ENCODE assay signal across 8 cellular contexts in the genomic region with DNA sequence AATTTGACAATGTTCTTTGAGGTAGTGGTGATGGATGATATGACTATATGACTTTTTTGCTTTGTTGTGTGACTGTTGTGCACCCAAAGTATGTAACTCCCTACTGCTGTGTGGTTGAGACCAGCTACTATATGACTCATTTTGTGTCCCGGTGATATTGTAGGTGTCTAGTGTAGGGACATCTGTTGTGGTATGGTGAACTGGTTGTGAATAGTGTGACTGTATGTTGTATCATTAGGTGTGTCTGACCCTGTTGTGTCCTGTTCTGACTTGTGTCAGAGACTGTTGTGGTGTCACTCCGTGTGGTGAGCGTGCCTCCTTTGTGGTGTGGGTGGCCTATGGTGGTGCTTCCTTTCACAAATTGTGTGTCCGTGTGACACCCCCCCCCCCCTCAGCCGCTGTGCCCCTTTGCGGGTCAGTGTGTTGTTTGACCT. TPM values are rescaled to one million over a fixed set of nuclear protein-coding genes. Genes with fewer than 3 reads are reported as not detected.
DNase-seq lines count a peak whose midpoint lies in the region; ATAC-seq lines count a peak whose summit lies in the region.

No MANE protein-coding gene starts in this region.

- peak; percentile 18 for ATAC-seq in HG03135 (IDR thresholded peaks at IDR 0.05; ENCODE audit: unreplicated experiment)
- ATAC-seq in HG03175 (IDR thresholded peaks at IDR 0.05; ENCODE audit: unreplicated experiment): no peak

- peak overlapping the region; percentile 55 for H3K27ac Mint-ChIP-seq in activated T-helper 1 cell treated with anti-CD3 and anti-CD28 coated beads, Interleukin-12 subunit alpha, Interleukin-12 subunit beta, Interleukin-2, Interleukin-4 antibody, amounts not matched to agents 30 ng/mL and 10 ng/mL and 1 ng/mL, durations not matched to agents 14 hours and 24 hours and 36 hours

- H3K4me1 Mint-ChIP-seq in activated T-helper 1 cell treated with anti-CD3 and anti-CD28 coated beads, Interleukin-12 subunit alpha, Interleukin-12 subunit beta, Interleukin-2, Interleukin-4 antibody, amounts not matched to agents 30 ng/mL and 10 ng/mL and 1 ng/mL, durations not matched to agents 14 hours and 24 hours and 36 hours (ENCODE audit: low read depth): peaks cover 41% of the 10 kb centered on the region

- H3K9me3 ChIP-seq in iPS-18c (ENCODE audit: control insufficient read depth, insufficient read depth, low read length): peaks cover 2% of the 10 kb centered on the region

- H3K9me3 Mint-ChIP-seq in activated T-helper 1 cell treated with anti-CD3 and anti-CD28 coated beads, Interleukin-12 subunit alpha, Interleukin-12 subunit beta, Interleukin-2, Interleukin-4 antibody, amounts not matched to agents 30 ng/mL and 10 ng/mL and 1 ng/mL, durations not matched to agents 14 hours and 24 hours and 36 hours: no peaks in the 10 kb centered on the region

- intact Hi-C loops in activated T-helper 1 cell treated with anti-CD3 and anti-CD28 coated beads, Interleukin-12 subunit alpha, Interleukin-12 subunit beta, Interleukin-2, Interleukin-4 antibody, amounts not matched to agents 30 ng/mL and 10 ng/mL and 1 ng/mL, durations not matched to agents 14 hours and 24 hours and 36 hours (cut with micrococcal nuclease): loop anchor here (1.0 to 2.0 kb wide), 9 partner anchors 12 to 472 kb away; no protein-coding TSS in a partner anchor

- H3K27me3 Mint-ChIP-seq in activated T-helper 1 cell treated with anti-CD3 and anti-CD28 coated beads, Interleukin-12 subunit alpha, Interleukin-12 subunit beta, Interleukin-2, Interleukin-4 antibody, amounts not matched to agents 30 ng/mL and 10 ng/mL and 1 ng/mL, durations not matched to agents 14 hours and 24 hours and 36 hours (ENCODE audit: insufficient read depth): no peaks in the 10 kb centered on the region

- H3K36me3 Mint-ChIP-seq in activated T-helper 1 cell treated with anti-CD3 and anti-CD28 coated beads, Interleukin-12 subunit alpha, Interleukin-12 subunit beta, Interleukin-2, Interleukin-4 antibody, amounts not matched to agents 30 ng/mL and 10 ng/mL and 1 ng/mL, durations not matched to agents 14 hours and 24 hours and 36 hours (ENCODE audit: low read depth): peaks cover 11% of the 10 kb centered on the region

- H3K4me3 ChIP-seq in GM08714 (ENCODE audit: low read length) (peak overlapping the region; percentile 42; the same call in 1 of the 2 replicates), iPS-18c (ENCODE audit: insufficient read depth, low read depth, low read length) (peak overlapping the region; percentile 25)

- DNase-seq in activated T-helper 1 cell treated with anti-CD3 and anti-CD28 coated beads, Interleukin-12 subunit alpha, Interleukin-12 subunit beta, Interleukin-2, Interleukin-4 antibody, amounts not matched to agents 30 ng/mL and 10 ng/mL and 1 ng/mL, durations not matched to agents 14 hours and 24 hours and 36 hours (ENCODE audit: low spot score): peak; percentile 33
- peak; percentile 62 for DNase-seq in stimulated activated CD8-positive, alpha-beta memory T cell treated with anti-CD3 and anti-CD28 coated beads, Interleukin-4, amount 100 ng/mL, for 48 hours
- no peak for DNase-seq in mesenteric fat pad (ENCODE audit: low spot score)
- no peak for DNase-seq in NK-92 (lab: John Stamatoyannopoulos, UW; ENCODE audit: unreplicated experiment)

- H3K4me3 Mint-ChIP-seq in activated T-helper 1 cell treated with anti-CD3 and anti-CD28 coated beads, Interleukin-12 subunit alpha, Interleukin-12 subunit beta, Interleukin-2, Interleukin-4 antibody, amounts not matched to agents 30 ng/mL and 10 ng/mL and 1 ng/mL, durations not matched to agents 14 hours and 24 hours and 36 hours: peak overlapping the region; percentile 55

RNA-seq across cellular contexts. Expression of gene CXXC5, which starts 11.2 kb away (rescaled TPM):
- 0.88 and 1.7 TPM in 2 replicates for total RNA-seq in activated T-helper 1 cell treated with anti-CD3 and anti-CD28 coated beads, Interleukin-12 subunit alpha, Interleukin-12 subunit beta, Interleukin-2, Interleukin-4 antibody, amounts not matched to agents 30 ng/mL and 10 ng/mL and 1 ng/mL, durations not matched to agents 14 hours and 24 hours and 36 hours
- 33.0 TPM for total RNA-seq in mesenteric fat pad

Comparison
In these comparisons a context has a peak if more than half of its experiments do, and no peak if none do; other contexts are left out.
1. DNase-seq: peak in activated T-helper 1 cell treated with anti-CD3 and anti-CD28 coated beads, Interleukin-12 subunit alpha, Interleukin-12 subunit beta, Interleukin-2, Interleukin-4 antibody, amounts not matched to agents 30 ng/mL and 10 ng/mL and 1 ng/mL, durations not matched to agents 14 hours and 24 hours and 36 hours (single experiment) and stimulated activated CD8-positive, alpha-beta memory T cell treated with anti-CD3 and anti-CD28 coated beads, Interleukin-4, amount 100 ng/mL, for 48 hours (single experiment); none in mesenteric fat pad (single experiment) and NK-92 (single experiment).
2. RNA of gene CXXC5, which starts 11.2 kb away (total RNA-seq): 33.0 TPM in mesenteric fat pad (single experiment); 0.88 to 1.7 TPM in activated T-helper 1 cell treated with anti-CD3 and anti-CD28 coated beads, Interleukin-12 subunit alpha, Interleukin-12 subunit beta, Interleukin-2, Interleukin-4 antibody, amounts not matched to agents 30 ng/mL and 10 ng/mL and 1 ng/mL, durations not matched to agents 14 hours and 24 hours and 36 hours; every median in the first group is over 10 times any median in the second.